In the genomic region with DNA sequence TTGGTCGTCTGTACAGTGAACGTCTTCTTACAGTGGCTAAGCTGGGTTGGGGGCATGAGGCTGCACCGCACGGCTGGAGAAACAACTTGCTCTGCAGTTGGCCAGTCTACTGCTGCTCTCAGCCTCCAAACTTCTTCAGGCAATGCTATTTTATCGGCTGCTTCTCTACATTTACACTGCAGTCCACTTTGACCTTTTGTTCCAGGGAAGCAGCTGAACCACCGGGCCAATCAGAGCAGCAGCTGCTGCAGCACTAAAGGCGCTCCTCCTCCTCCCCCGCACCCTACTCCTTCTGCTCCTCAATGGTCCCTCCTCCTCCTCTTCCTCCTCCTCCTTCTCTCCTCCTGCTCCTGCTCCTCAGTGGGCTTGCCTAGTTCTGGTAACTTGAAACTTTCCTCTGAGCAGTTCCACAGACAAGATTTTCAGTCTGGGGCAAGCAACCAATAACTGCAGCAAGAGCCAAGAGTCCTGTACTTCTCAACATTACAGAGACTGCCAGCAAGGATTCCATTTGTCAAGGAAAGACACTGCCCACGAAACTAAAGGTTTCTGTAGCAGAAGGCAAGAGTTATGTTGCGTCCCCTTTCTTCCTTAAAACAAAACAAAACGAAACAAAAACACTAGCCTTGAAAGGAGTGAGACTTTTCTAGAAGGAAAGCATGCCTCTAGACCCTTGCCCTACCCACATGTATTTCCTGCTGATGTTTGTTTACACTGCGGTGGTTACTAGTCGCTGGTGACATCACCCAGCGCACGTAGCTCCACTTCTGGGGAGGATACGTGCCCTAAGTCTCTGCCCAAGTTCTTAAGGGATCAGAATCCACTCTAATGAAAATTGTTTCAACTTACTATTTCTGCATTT, we compare ENCODE assay signal across 8 cellular contexts.
A peak's percentile ranks its signal among the peaks of the same experiment; 100 is the strongest.
DNase-seq lines count a peak whose midpoint lies in the region; ATAC-seq and TF ChIP-seq lines count a peak whose summit lies in the region.

No MANE protein-coding gene starts in this region.

- peak overlapping the region; percentile 90 for H3K27ac Mint-ChIP-seq in activated naive CD4-positive, alpha-beta T cell treated with anti-CD3 and anti-CD28 coated beads for 36 hours

- H3K4me1 Mint-ChIP-seq in activated naive CD4-positive, alpha-beta T cell treated with anti-CD3 and anti-CD28 coated beads for 36 hours (ENCODE audit: low read depth), result peaks cover 25% of the 10 kb centered on the region

- peaks cover 36% of the 10 kb centered on the region for H3K4me1 ChIP-seq in HUES64 (ENCODE audit: insufficient read depth, low read length)
- H3K4me1 ChIP-seq in neutrophil (ENCODE audit: control insufficient read depth in 1 of 2, insufficient read depth in 1 of 2, low read depth in 1 of 2, low read length in 1 of 2), result peaks cover 14 to 16% of the 10 kb centered on the region in 2 experiments

- H3K27me3 Mint-ChIP-seq in activated naive CD4-positive, alpha-beta T cell treated with anti-CD3 and anti-CD28 coated beads for 36 hours (ENCODE audit: low read depth), result no peaks in the 10 kb centered on the region

- no peaks in the 10 kb centered on the region for H3K9me3 Mint-ChIP-seq in activated naive CD4-positive, alpha-beta T cell treated with anti-CD3 and anti-CD28 coated beads for 36 hours

- peak overlapping the region; percentile 93 for H3K4me3 Mint-ChIP-seq in activated naive CD4-positive, alpha-beta T cell treated with anti-CD3 and anti-CD28 coated beads for 36 hours

- H3K36me3 ChIP-seq in HUES64 (ENCODE audit: insufficient read depth, low read length) (no peaks in the 10 kb centered on the region), neutrophil (no peaks in the 10 kb centered on the region)

- ATAC-seq in GM21529 (IDR thresholded peaks at IDR 0.05; ENCODE audit: unreplicated experiment), result peak; percentile 95

- no peaks in the 10 kb centered on the region for H3K36me3 Mint-ChIP-seq in activated naive CD4-positive, alpha-beta T cell treated with anti-CD3 and anti-CD28 coated beads for 36 hours (ENCODE audit: low read depth)

- H3K27me3 ChIP-seq in HUES64 (ENCODE audit: insufficient read depth, low read length) (no peaks in the 10 kb centered on the region), neutrophil (no peaks in the 10 kb centered on the region)

- WGBS in HUES64, result 6% methylated on average over 16 of the region's 16 CpGs

- peak overlapping the region; percentile 69 for H3K9ac ChIP-seq in HUES64 (ENCODE audit: low read depth, low read length)

- H3K4me3 ChIP-seq in HUES64 (ENCODE audit: low read length), result peak overlapping the region; percentile 52
- H3K4me3 ChIP-seq in neutrophil (ENCODE audit: low read depth in 1 of 2, low read length in 1 of 2), result peak overlapping the region; percentile 55 to 81

- H3K9me3 ChIP-seq in HUES64 (ENCODE audit: insufficient read depth, low read depth, low read length), result no peaks in the 10 kb centered on the region
- no peaks in the 10 kb centered on the region for H3K9me3 ChIP-seq in neutrophil

- no peak for TF ChIP-seq CTCF in neutrophil (IDR thresholded peaks at IDR 0.05)

- H3K27ac ChIP-seq in HUES64 (ENCODE audit: low read depth, low read length) (peak overlapping the region; percentile 84), neutrophil (peak overlapping the region; percentile 83), temporal lobe (ENCODE audit: low read depth, low read length) (peak overlapping the region; percentile 75)

- CTCF ChIA-PET in activated naive CD4-positive, alpha-beta T cell treated with anti-CD3 and anti-CD28 coated beads for 36 hours (lab: Charles Lee), result interaction anchor here (0.7 to 1.3 kb wide), 2 partner anchors 118 to 201 kb away, joined by 4 to 6 read pairs; no protein-coding TSS in a partner anchor

- DNase-seq in DMS114 treated with DMSO at 0.1 percent for 48 hours (lab: John Stamatoyannopoulos, UW; ENCODE audit: unreplicated experiment) (peak; percentile 44), RPMI8226 (peak; percentile 77), germinal center (ENCODE audit: low spot score) (peak; percentile 18)
- DNase-seq in activated naive CD4-positive, alpha-beta T cell treated with anti-CD3 and anti-CD28 coated beads for 36 hours, result peak; percentile 78

- intact Hi-C loops in activated naive CD4-positive, alpha-beta T cell treated with anti-CD3 and anti-CD28 coated beads for 36 hours (cut with micrococcal nuclease), result loop anchor here (1.0 to 5.0 kb wide), 10 partner anchors 20 to 1079 kb away; partner anchors contain the start of genes HERC5, SNCA and TIGD2

Comparison
In these comparisons a context has a peak if more than half of its experiments do, and no peak if none do; other contexts are left out.
1. Peak in every context shown above with its lines: DNase-seq, ATAC-seq, H3K4me3 ChIP-seq and H3K27ac ChIP-seq.
2. DNase-seq: peak in every context shown above with its lines; median percentile 78 in activated naive CD4-positive, alpha-beta T cell treated with anti-CD3 and anti-CD28 coated beads for 36 hours; 77 in RPMI8226; 44 in DMS114 treated with DMSO at 0.1 percent for 48 hours; 18 in germinal center.